Comparison of ENCODE assay signal across 29 cellular contexts in the genomic region with DNA sequence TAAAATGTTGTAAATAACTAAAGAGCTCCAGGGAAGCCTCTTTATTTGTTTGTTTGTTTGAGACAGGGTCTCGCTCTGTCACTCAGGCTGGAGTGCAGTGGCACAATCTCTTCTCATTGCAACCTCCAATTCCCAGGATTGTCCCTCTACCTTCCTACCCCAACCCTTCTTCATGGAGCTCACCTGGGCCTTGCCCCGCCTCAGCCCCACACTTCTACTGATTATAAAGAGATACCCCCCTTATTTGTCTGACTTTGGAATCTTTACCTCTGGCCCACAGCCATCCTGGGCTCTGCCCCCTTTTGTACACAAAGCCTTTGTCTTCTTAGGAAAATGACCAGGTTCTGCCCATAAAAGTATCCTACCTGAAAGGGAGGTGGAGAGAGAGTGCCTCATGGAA.
"Had no signal": no experiment of that assay in that cellular context is flagged by ENCODE, and none has a peak within 500 bp of the region (broad histone marks: within the 10 kb centered on the region; RNA-seq: fewer than 3 reads in every experiment).

No MANE protein-coding gene starts in this region.

- H3K4me3 ChIP-seq: ovary, prostate gland, vagina had no signal

- H3K27ac ChIP-seq: epithelial cell of prostate, ovary, prostate gland, vagina had no signal

- ATAC-seq: left cardiac atrium; left ventricle myocardium superior; sciatic nerve; stimulated activated effector memory CD8-positive, alpha-beta T cell treated with anti-CD3 and anti-CD28 coated beads, Interleukin-12 subunit alpha, Interleukin-12 subunit beta, amount 100 ng/mL, for 72 hours; stimulated activated naive CD8-positive, alpha-beta T cell treated with anti-CD3 and anti-CD28 coated beads, Interleukin-15, amount 100 ng/mL, for 72 hours had no signal

- H3K27me3 ChIP-seq: ovary, vagina had no signal

- H3K9me3 ChIP-seq: ovary, prostate gland, vagina had no signal

- H3K36me3 ChIP-seq: ovary, prostate gland, vagina had no signal

- H3K4me1 ChIP-seq: prostate gland, vagina had no signal

- H3K27ac Mint-ChIP-seq: activated CD4-positive, alpha-beta memory T cell treated with anti-CD3 and anti-CD28 coated beads, Interleukin-2, amount 10 ng/mL, durations not matched to agents 7 days and 5 days; activated CD4-positive, alpha-beta T cell treated with anti-CD3 and anti-CD28 coated beads, Interleukin-2, amount 10 ng/mL, durations not matched to agents 7 days and 5 days; activated naive CD8-positive, alpha-beta T cell; activated T-helper 2 cell treated with anti-CD3 and anti-CD28 coated beads, Interferon-gamma antibody, Interleukin-2, Interleukin-4, amounts not matched to agents 10 μg/mL and 5 μg/mL and 100 μg/mL, durations not matched to agents 14 hours and 24 hours and 36 hours; dendritic cell treated with granulocyte-macrophage colony-stimulating factor and Interleukin-4, amounts not matched to agents 40 ng/mL and 50 ng/mL, for 4 days; mesothelial cell of epicardium; stimulated activated effector memory CD8-positive, alpha-beta T cell treated with anti-CD3 and anti-CD28 coated beads, Interleukin-12 subunit alpha, Interleukin-12 subunit beta, amount 100 ng/mL, for 72 hours; stimulated activated naive CD8-positive, alpha-beta T cell treated with anti-CD3 and anti-CD28 coated beads, Interleukin-15, amount 100 ng/mL, for 72 hours; type B pancreatic cell had no signal

- H3K9me3 Mint-ChIP-seq: activated CD4-positive, alpha-beta memory T cell treated with anti-CD3 and anti-CD28 coated beads, Interleukin-2, amount 10 ng/mL, durations not matched to agents 7 days and 5 days; activated CD4-positive, alpha-beta T cell treated with anti-CD3 and anti-CD28 coated beads, Interleukin-2, amount 10 ng/mL, durations not matched to agents 7 days and 5 days; activated T-helper 2 cell treated with anti-CD3 and anti-CD28 coated beads, Interferon-gamma antibody, Interleukin-2, Interleukin-4, amounts not matched to agents 10 μg/mL and 5 μg/mL and 100 μg/mL, durations not matched to agents 14 hours and 24 hours and 36 hours; central memory CD8-positive, alpha-beta T cell; dendritic cell treated with granulocyte-macrophage colony-stimulating factor and Interleukin-4, amounts not matched to agents 40 ng/mL and 50 ng/mL, for 4 days; mesothelial cell of epicardium; naive B cell; stimulated activated effector memory CD8-positive, alpha-beta T cell treated with anti-CD3 and anti-CD28 coated beads, Interleukin-12 subunit alpha, Interleukin-12 subunit beta, amount 100 ng/mL, for 72 hours; stimulated activated naive CD8-positive, alpha-beta T cell treated with anti-CD3 and anti-CD28 coated beads, Interleukin-15, amount 100 ng/mL, for 72 hours; type B pancreatic cell had no signal

- DNase-seq: activated CD4-positive, alpha-beta memory T cell treated with anti-CD3 and anti-CD28 coated beads, Interleukin-2, amount 10 ng/mL, durations not matched to agents 7 days and 5 days; activated CD4-positive, alpha-beta T cell treated with anti-CD3 and anti-CD28 coated beads for 1 hour; activated CD4-positive, alpha-beta T cell treated with anti-CD3 and anti-CD28 coated beads, Interleukin-2, amount 10 ng/mL, durations not matched to agents 7 days and 5 days; activated CD8-positive, alpha-beta memory T cell treated with anti-CD3 and anti-CD28 coated beads, Interleukin-2, amount 50 U/mL, for 48 hours; activated naive CD4-positive, alpha-beta T cell treated with Interleukin-2 at 50 U/mL for 16 hours; activated T-cell treated with anti-CD3 and anti-CD28 coated beads, Interleukin-2, amount 50 U/mL, for 48 hours; anterior cingulate cortex; left cardiac atrium; left ventricle myocardium superior; mammary epithelial cell; naive B cell; ovary; retina; small intestine; stimulated activated CD4-positive, alpha-beta T cell treated with anti-CD3 and anti-CD28 coated beads, Interleukin-4, amount 100 ng/mL, for 24 hours; stimulated activated naive CD8-positive, alpha-beta T cell treated with anti-CD3 and anti-CD28 coated beads, Interleukin-15, amount 100 ng/mL, for 72 hours; substantia nigra; T-helper 2 cell had no signal

- H3K36me3 Mint-ChIP-seq: naive B cell; stimulated activated effector memory CD8-positive, alpha-beta T cell treated with anti-CD3 and anti-CD28 coated beads, Interleukin-12 subunit alpha, Interleukin-12 subunit beta, amount 100 ng/mL, for 72 hours; type B pancreatic cell had no signal

- H3K4me3 Mint-ChIP-seq: activated CD4-positive, alpha-beta memory T cell treated with anti-CD3 and anti-CD28 coated beads, Interleukin-2, amount 10 ng/mL, durations not matched to agents 7 days and 5 days; activated CD4-positive, alpha-beta T cell treated with anti-CD3 and anti-CD28 coated beads, Interleukin-2, amount 10 ng/mL, durations not matched to agents 7 days and 5 days; activated naive CD8-positive, alpha-beta T cell; central memory CD8-positive, alpha-beta T cell; dendritic cell treated with granulocyte-macrophage colony-stimulating factor and Interleukin-4, amounts not matched to agents 40 ng/mL and 50 ng/mL, for 4 days; mesothelial cell of epicardium; naive B cell; stimulated activated effector memory CD8-positive, alpha-beta T cell treated with anti-CD3 and anti-CD28 coated beads, Interleukin-12 subunit alpha, Interleukin-12 subunit beta, amount 100 ng/mL, for 72 hours; stimulated activated naive CD8-positive, alpha-beta T cell treated with anti-CD3 and anti-CD28 coated beads, Interleukin-15, amount 100 ng/mL, for 72 hours; type B pancreatic cell had no signal

- H3K27me3 Mint-ChIP-seq: activated CD4-positive, alpha-beta memory T cell treated with anti-CD3 and anti-CD28 coated beads, Interleukin-2, amount 10 ng/mL, durations not matched to agents 7 days and 5 days; activated CD4-positive, alpha-beta T cell treated with anti-CD3 and anti-CD28 coated beads, Interleukin-2, amount 10 ng/mL, durations not matched to agents 7 days and 5 days; central memory CD8-positive, alpha-beta T cell; dendritic cell treated with granulocyte-macrophage colony-stimulating factor and Interleukin-4, amounts not matched to agents 40 ng/mL and 50 ng/mL, for 4 days; naive B cell; stimulated activated naive CD8-positive, alpha-beta T cell treated with anti-CD3 and anti-CD28 coated beads, Interleukin-15, amount 100 ng/mL, for 72 hours; type B pancreatic cell had no signal
